ENCODE assay signal across 10 cellular contexts in genomic region chr3:49998326-49998725, GRCh38. TPM values are rescaled to one million over a fixed set of nuclear protein-coding genes. Genes with fewer than 3 reads are reported as not detected.
DNase-seq lines count a peak whose midpoint lies in the region; ATAC-seq and TF ChIP-seq lines count a peak whose summit lies in the region.
"Had no signal": no experiment of that assay in that cellular context is flagged by ENCODE, and none has a peak within 500 bp of the region (broad histone marks: within the 10 kb centered on the region; RNA-seq: fewer than 3 reads in every experiment).

No MANE protein-coding gene starts in this region.

- no peak overlapping the region for H2AFZ ChIP-seq in KMS-11 (ENCODE audit: low read depth)

- peak overlapping the region; percentile 24; the same call in 1 of the 2 replicates for H3K4me2 ChIP-seq in KMS-11

- H3K9ac ChIP-seq in KMS-11: no peak overlapping the region

- no peaks in the 10 kb centered on the region for H3K9me3 ChIP-seq in CD8-positive, alpha-beta T cell (ENCODE audit: low read length)
- H3K9me3 ChIP-seq in lower lobe of right lung (no peaks in the 10 kb centered on the region), heart left ventricle (no peaks in the 10 kb centered on the region)

- POLR2A ChIA-PET in CD8-positive, alpha-beta T cell (lab: Charles Lee): no interaction called here

- H3K27ac ChIP-seq in CD8-positive, alpha-beta T cell (ENCODE audit: low read depth, low read length): no peak overlapping the region
- H3K27ac ChIP-seq in KMS-11 (no peak overlapping the region; the same call in 1 of the 2 replicates), lower lobe of right lung (no peak overlapping the region), heart left ventricle (no peak overlapping the region), dorsolateral prefrontal cortex (no peak overlapping the region)

- no peak for ATAC-seq in CD8-positive, alpha-beta T cell
- no peak for ATAC-seq in lower lobe of right lung
- ATAC-seq in heart left ventricle: no peak

- no peaks in the 10 kb centered on the region for H3K79me2 ChIP-seq in KMS-11 (ENCODE audit: insufficient read depth, low read depth)

- H3K36me3 ChIP-seq in CD8-positive, alpha-beta T cell (ENCODE audit: insufficient read depth, low read length): peaks cover 13% of the 10 kb centered on the region
- H3K36me3 ChIP-seq in KMS-11 (ENCODE audit: insufficient read depth) (no peaks in the 10 kb centered on the region), lower lobe of right lung (peaks cover 60% of the 10 kb centered on the region), heart left ventricle (peaks cover 0 to 76% (median 43%) of the 10 kb centered on the region in 9 donors)

- H3K27me3 ChIP-seq in CD8-positive, alpha-beta T cell (ENCODE audit: insufficient read depth, low read length): no peaks in the 10 kb centered on the region
- H3K27me3 ChIP-seq in KMS-11 (ENCODE audit: insufficient read depth, low read depth): no peaks in the 10 kb centered on the region
- H3K27me3 ChIP-seq in lower lobe of right lung (ENCODE audit: low read depth): no peaks in the 10 kb centered on the region
- H3K27me3 ChIP-seq in heart left ventricle: no peaks in the 10 kb centered on the region
- no peaks in the 10 kb centered on the region for H3K27me3 ChIP-seq in dorsolateral prefrontal cortex

- TF ChIP-seq CTCF in CD8-positive, alpha-beta T cell (IDR thresholded peaks at IDR 0.05): no peak
- TF ChIP-seq CTCF in KMS-11 (conservative IDR thresholded peaks at IDR 0.05; ENCODE audit: low read depth, low read length) (no peak), cardiac fibroblast (IDR thresholded peaks at IDR 0.05; ENCODE audit: low read depth, low read length) (no peak), mesothelial cell of epicardium (IDR thresholded peaks at IDR 0.05; ENCODE audit: unreplicated experiment) (no peak), lower lobe of right lung (IDR thresholded peaks at IDR 0.05) (no peak), heart left ventricle (IDR thresholded peaks at IDR 0.05) (no peak), dorsolateral prefrontal cortex (IDR thresholded peaks at IDR 0.05 in 54 of 56, conservative IDR thresholded peaks at IDR 0.05 in 2 of 56; ENCODE audit: low read depth in 1 of 56, partially characterized antibody in 56 of 56) (no peak)

- no peaks in the 10 kb centered on the region for H3K9me3 Mint-ChIP-seq in CD8-positive, alpha-beta T cell
- no peaks in the 10 kb centered on the region for H3K9me3 Mint-ChIP-seq in mesothelial cell of epicardium
- H3K9me3 Mint-ChIP-seq: neural crest cell had no signal

- peaks cover 64% of the 10 kb centered on the region for H3K36me3 Mint-ChIP-seq in CD8-positive, alpha-beta T cell
- peaks cover 25% of the 10 kb centered on the region for H3K36me3 Mint-ChIP-seq in mesothelial cell of epicardium

- DNase-seq in CD8-positive, alpha-beta T cell: no peak
- DNase-seq in cardiac fibroblast (ENCODE audit: low read depth in 2 of 2) (peak; percentile 21 to 52), mesothelial cell of epicardium (ENCODE audit: low spot score in 2 of 2, unreplicated experiment in 2 of 2) (no peak), lower lobe of right lung (no peak), NCI-H748 treated with DMSO at 0.1 percent for 48 hours (lab: John Stamatoyannopoulos, UW) (no peak), heart left ventricle (no peak), dorsolateral prefrontal cortex (no peak)
- DNase-seq: activated gamma-delta T cell treated with Interleukin-2 at 50 U/mL for 16 hours had no signal

- no peaks in the 10 kb centered on the region for H3K27me3 Mint-ChIP-seq in CD8-positive, alpha-beta T cell (ENCODE audit: low read depth)
- no peaks in the 10 kb centered on the region for H3K27me3 Mint-ChIP-seq in mesothelial cell of epicardium (ENCODE audit: low read depth)

- no peaks in the 10 kb centered on the region for H4K20me1 ChIP-seq in KMS-11 (ENCODE audit: insufficient read depth)

- WGBS in heart left ventricle, 4 donors: 89 to 93% (median 91%) methylated on average over 2 of the region's 2 CpGs

- H3K4me3 ChIP-seq in CD8-positive, alpha-beta T cell (ENCODE audit: low read depth, low read length): no peak overlapping the region
- no peak overlapping the region for H3K4me3 ChIP-seq in KMS-11 (IDR thresholded peaks at IDR 0.05; ENCODE audit: insufficient read depth, low read depth, low read length)
- H3K4me3 ChIP-seq in cardiac fibroblast (replicated peaks in 1 of 2; ENCODE audit: low read depth in 2 of 2, low read length in 2 of 2): no peak overlapping the region
- H3K4me3 ChIP-seq in lower lobe of right lung: no peak overlapping the region
- H3K4me3 ChIP-seq in heart left ventricle: no peak overlapping the region
- no peak overlapping the region for H3K4me3 ChIP-seq in dorsolateral prefrontal cortex

- no peak overlapping the region for H3K4me3 Mint-ChIP-seq in CD8-positive, alpha-beta T cell
- H3K4me3 Mint-ChIP-seq in mesothelial cell of epicardium: no peak overlapping the region
- H3K4me3 Mint-ChIP-seq: neural crest cell had no signal

- H3K4me1 Mint-ChIP-seq in CD8-positive, alpha-beta T cell (ENCODE audit: low read depth): peaks cover 2% of the 10 kb centered on the region
- H3K4me1 Mint-ChIP-seq in mesothelial cell of epicardium: no peaks in the 10 kb centered on the region

- intact Hi-C loops in CD8-positive, alpha-beta T cell (cut with DNase I, micrococcal nuclease): no loop called here
- intact Hi-C loops in lower lobe of right lung (cut with DNase I): no loop called here
- intact Hi-C loops in heart left ventricle (cut with DNase I): no loop called here
- intact Hi-C loops in dorsolateral prefrontal cortex (cut with DNase I): no loop called here

- peak overlapping the region; percentile 52 for H3K27ac Mint-ChIP-seq in CD8-positive, alpha-beta T cell
- H3K27ac Mint-ChIP-seq in mesothelial cell of epicardium: peak overlapping the region; percentile 61

- no peak for TF ChIP-seq POLR2A in heart left ventricle (IDR thresholded peaks at IDR 0.05)

- no peaks in the 10 kb centered on the region for H3K4me1 ChIP-seq in CD8-positive, alpha-beta T cell (ENCODE audit: insufficient read depth, low read length)
- H3K4me1 ChIP-seq in KMS-11 (ENCODE audit: low read depth, poor library complexity, severe bottlenecking) (peaks cover 23% of the 10 kb centered on the region), lower lobe of right lung (no peaks in the 10 kb centered on the region), heart left ventricle (peaks cover 0 to under 1% (median 0%) of the 10 kb centered on the region in 12 donors)

- CTCF ChIA-PET in CD8-positive, alpha-beta T cell (lab: Charles Lee): no interaction called here

RNA-seq across cellular contexts. Expression of gene RBM6, which starts 58.4 kb away (rescaled TPM):
- total RNA-seq in CD8-positive, alpha-beta T cell: 10 to 100 TPM; 92.1 to 95.0 TPM
- total RNA-seq in mesothelial cell of epicardium: 158 to 162 TPM (median 159 TPM) in 3 replicates
- 101 TPM for total RNA-seq in lower lobe of right lung
- total RNA-seq in heart left ventricle: 10 to 100 TPM; 21.1 to 41.4 (median 32.6) TPM
- 10 to 100 TPM; 27.6 to 75.1 TPM for polyA plus RNA-seq in heart left ventricle
- 100 to 1,000 TPM in 102 of 120 experiments, 10 to 100 TPM in 18; 77.2 to 210 (median 125) TPM for total RNA-seq in dorsolateral prefrontal cortex

Comparison
In these comparisons a context has a peak if more than half of its experiments do, and no peak if none do; other contexts are left out.
1. DNase-seq: peak in cardiac fibroblast (2 of 2); none in CD8-positive, alpha-beta T cell (0 of 7), mesothelial cell of epicardium (0 of 2), lower lobe of right lung (single experiment), NCI-H748 treated with DMSO at 0.1 percent for 48 hours (single experiment), heart left ventricle (0 of 5) and dorsolateral prefrontal cortex (0 of 10).